In the genomic region with DNA sequence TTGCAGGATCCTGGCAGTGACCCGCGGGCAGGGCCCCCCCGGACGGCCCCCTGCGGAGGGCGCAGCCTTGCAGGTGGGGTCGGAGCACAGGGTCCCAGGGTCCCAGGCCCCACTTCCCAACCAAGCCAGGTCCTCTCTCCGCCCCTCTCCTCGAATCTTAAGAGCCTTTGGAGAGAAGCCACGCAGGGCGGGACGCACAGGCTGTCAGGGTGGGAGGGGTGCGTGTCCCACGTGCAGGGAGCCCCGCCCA, we compare ENCODE assay signal across 8 cellular contexts. TPM values are rescaled to one million over a fixed set of nuclear protein-coding genes. Genes with fewer than 3 reads are reported as not detected.
DNase-seq lines count a peak whose midpoint lies in the region; ATAC-seq and TF ChIP-seq lines count a peak whose summit lies in the region.

No MANE protein-coding gene starts in this region.

- ATAC-seq in gastrocnemius medialis = no peak
- ATAC-seq in stimulated activated memory B cell treated with anti-CD40 and anti-IgM and Interleukin-4, amounts not matched to agents 10 μg/mL and 1 μg/mL and 100 μg/mL, for 72 hours = no peak
- ATAC-seq in GM21381 (IDR thresholded peaks at IDR 0.05; ENCODE audit: unreplicated experiment) = no peak

- in situ Hi-C loops in G401 (cut with HindIII; ENCODE audit: low sequenced_read_pairs) = no loop called here
- in situ Hi-C loops in gastrocnemius medialis (cut with MboI; ENCODE audit: low sequenced_read_pairs in 4 of 4) = loop anchor here in 1 of 4 donors (25.0 kb wide), 1 partner anchor 157 kb away; a partner anchor contains a TSS

- peak overlapping the region; percentile 25 to 81 (median 78) for H3K27ac ChIP-seq in gastrocnemius medialis

- H3K36me3 ChIP-seq in gastrocnemius medialis (no peaks in the 10 kb centered on the region), Caco-2 (ENCODE audit: control insufficient read depth, insufficient read depth, low read length) (no peaks in the 10 kb centered on the region)

- H3K4me3 ChIP-seq in gastrocnemius medialis (peak overlapping the region; percentile 37 to 57 (median 48)), Caco-2 (ENCODE audit: low read depth, low read length) (no peak overlapping the region)

- peaks cover 25% of the 10 kb centered on the region for H3K4me1 Mint-ChIP-seq in stimulated activated memory B cell treated with anti-CD40 and anti-IgM and Interleukin-4, amounts not matched to agents 10 μg/mL and 1 μg/mL and 100 μg/mL, for 72 hours
- H3K4me1 Mint-ChIP-seq in Caco-2 (ENCODE audit: low read depth, unreplicated experiment) = no peaks in the 10 kb centered on the region

- POLR2A ChIA-PET in Caco-2 (lab: Charles Lee) = no interaction called here

- H3K27ac Mint-ChIP-seq in stimulated activated memory B cell treated with anti-CD40 and anti-IgM and Interleukin-4, amounts not matched to agents 10 μg/mL and 1 μg/mL and 100 μg/mL, for 72 hours = no peak overlapping the region
- H3K27ac Mint-ChIP-seq in Caco-2 (ENCODE audit: unreplicated experiment) = no peak overlapping the region

- H3K27me3 Mint-ChIP-seq in stimulated activated memory B cell treated with anti-CD40 and anti-IgM and Interleukin-4, amounts not matched to agents 10 μg/mL and 1 μg/mL and 100 μg/mL, for 72 hours = peaks cover 77% of the 10 kb centered on the region
- no peaks in the 10 kb centered on the region for H3K27me3 Mint-ChIP-seq in Caco-2 (ENCODE audit: insufficient read depth, unreplicated experiment)

- H3K9me3 ChIP-seq in gastrocnemius medialis (no peaks in the 10 kb centered on the region), Caco-2 (no peaks in the 10 kb centered on the region)

- intact Hi-C loops in gastrocnemius medialis (cut with DNase I; ENCODE audit: low total_unique reads) (loop anchor here (1.0 to 5.0 kb wide), 2 partner anchors 48 to 156 kb away; no protein-coding TSS in a partner anchor), Caco-2 (cut with micrococcal nuclease; ENCODE audit: unreplicated experiment) (loop anchor here (5.0 kb wide), 1 partner anchor 498 kb away; no protein-coding TSS in a partner anchor)

- H3K27me3 ChIP-seq in gastrocnemius medialis (peaks cover 0 to 4% (median 0%) of the 10 kb centered on the region in 3 donors), Caco-2 (replicated peaks; ENCODE audit: control insufficient read depth, insufficient read depth, low read length) (no peaks in the 10 kb centered on the region)

- BruUV-seq in Caco-2 (replicated peaks; lab: Mats Ljungman, UMichigan) = no TSS peak

- H3K4me1 ChIP-seq in gastrocnemius medialis (peaks cover 0 to 9% of the 10 kb centered on the region in 2 donors), Caco-2 (peaks cover 13% of the 10 kb centered on the region)

- H3K4me3 Mint-ChIP-seq in stimulated activated memory B cell treated with anti-CD40 and anti-IgM and Interleukin-4, amounts not matched to agents 10 μg/mL and 1 μg/mL and 100 μg/mL, for 72 hours = no peak overlapping the region
- H3K4me3 Mint-ChIP-seq in Caco-2 (ENCODE audit: unreplicated experiment) = no peak overlapping the region

- no peaks in the 10 kb centered on the region for H3K9me3 Mint-ChIP-seq in stimulated activated memory B cell treated with anti-CD40 and anti-IgM and Interleukin-4, amounts not matched to agents 10 μg/mL and 1 μg/mL and 100 μg/mL, for 72 hours
- H3K9me3 Mint-ChIP-seq in Caco-2 (ENCODE audit: unreplicated experiment) = no peaks in the 10 kb centered on the region

- peak; percentile 25 for DNase-seq in G401 (ENCODE audit: low spot score)
- DNase-seq in NCI-H2196 (lab: John Stamatoyannopoulos, UW; ENCODE audit: unreplicated experiment) = peak; percentile 83
- peak; percentile 44 for DNase-seq in fibroblast of peridontal ligament (ENCODE audit: extremely low read depth)
- peak in 1 of 2 donors; percentile 74 for DNase-seq in gastrocnemius medialis
- DNase-seq in stimulated activated naive CD4-positive, alpha-beta T cell treated with Interleukin-2 at 50 U/mL for 16 hours (lab: John Stamatoyannopoulos, UW) = no peak
- DNase-seq in Caco-2 = no peak

- CTCF ChIA-PET in Caco-2 (lab: Charles Lee) = interaction anchor here (0.6 to 1.1 kb wide), 3 partner anchors 27 to 1440 kb away, joined by 3 to 7 read pairs (median 4); no protein-coding TSS in a partner anchor

- TF ChIP-seq CTCF in gastrocnemius medialis (IDR thresholded peaks at IDR 0.05 in 4 of 5, conservative IDR thresholded peaks at IDR 0.05 in 1 of 5) (no peak), Caco-2 (IDR thresholded peaks at IDR 0.05; ENCODE audit: insufficient read depth in 1 of 2, low read depth in 1 of 2, low read length in 1 of 2, severe bottlenecking in 1 of 2, unreplicated experiment in 1 of 2) (no peak)

- H3K36me3 Mint-ChIP-seq in stimulated activated memory B cell treated with anti-CD40 and anti-IgM and Interleukin-4, amounts not matched to agents 10 μg/mL and 1 μg/mL and 100 μg/mL, for 72 hours = no peaks in the 10 kb centered on the region
- H3K36me3 Mint-ChIP-seq in Caco-2 (ENCODE audit: insufficient read depth, unreplicated experiment) = peaks cover 5% of the 10 kb centered on the region

- TF ChIP-seq POLR2A in gastrocnemius medialis (IDR thresholded peaks at IDR 0.05) = no peak

RNA-seq across cellular contexts. Expression of a gene that starts 18.4 kb away (rescaled TPM):
- total RNA-seq in G401 (2014; rRNA removed; shearing (Covaris generic)) = 140 and 142 TPM in 2 replicates
- total RNA-seq in gastrocnemius medialis = 10 to 100 TPM; 37.4 to 74.7 (median 49.0) TPM
- total RNA-seq in Caco-2 (2022) = 30.2 and 30.4 TPM in 2 replicates

RNA-seq across cellular contexts. Expression of a gene that starts 43.0 kb away (rescaled TPM):
- 128 and 140 TPM in 2 replicates for total RNA-seq in G401 (2014; rRNA removed; shearing (Covaris generic))
- total RNA-seq in gastrocnemius medialis (10 to 100 TPM; 19.0 to 77.4 (median 36.0) TPM), Caco-2 (2022) (68.7 and 77.1 TPM in 2 replicates)

Comparison
In these comparisons a context has a peak if more than half of its experiments do, and no peak if none do; other contexts are left out.
1. DNase-seq: peak in G401 (single experiment), NCI-H2196 (single experiment) and fibroblast of peridontal ligament (single experiment); none in stimulated activated naive CD4-positive, alpha-beta T cell treated with Interleukin-2 at 50 U/mL for 16 hours (single experiment) and Caco-2 (0 of 2).